ENCODE assay signal across 1 cellular context in genomic region chr19:34353546-34353945, GRCh38.
TF ChIP-seq lines count a peak whose summit lies in the region.

No MANE protein-coding gene starts in this region.

TF ChIP-seq in IMR-90, 13 proteins besides CTCF, POLR2A, EP300 and RAD21:
- no peak for TF ChIP-seq USF2 (IDR thresholded peaks at IDR 0.05; ENCODE audit: low read depth, low read length)
- TF ChIP-seq ELK1 (IDR thresholded peaks at IDR 0.05; ENCODE audit: borderline replicate concordance, low read depth, low read length), result no peak
- no peak for TF ChIP-seq BHLHE40 (IDR thresholded peaks at IDR 0.05; ENCODE audit: low read depth, low read length)
- TF ChIP-seq RFX5 (IDR thresholded peaks at IDR 0.05; ENCODE audit: low read depth, low read length), result no peak
- TF ChIP-seq CEBPB (IDR thresholded peaks at IDR 0.05; ENCODE audit: low read depth, low read length), result no peak
- TF ChIP-seq NFE2L2 (IDR thresholded peaks at IDR 0.05; ENCODE audit: low read depth, low read length), result no peak
- no peak for TF ChIP-seq CHD1 (IDR thresholded peaks at IDR 0.05; ENCODE audit: low read depth, low read length)
- TF ChIP-seq MAZ (IDR thresholded peaks at IDR 0.05; ENCODE audit: borderline replicate concordance, low read depth, low read length), result no peak
- no peak for TF ChIP-seq MAFK (IDR thresholded peaks at IDR 0.05; ENCODE audit: low read depth, low read length)
- TF ChIP-seq FOS (IDR thresholded peaks at IDR 0.05; ENCODE audit: low read depth, low read length), result no peak
